In genomic region chr5:124309241-124309977, GRCh38 we compare ENCODE assay signal across 19 cellular contexts.
DNase-seq lines count a peak whose midpoint lies in the region; ATAC-seq and TF ChIP-seq lines count a peak whose summit lies in the region.
"Had no signal": no experiment of that assay in that cellular context is flagged by ENCODE, and none has a peak within 500 bp of the region (broad histone marks: within the 10 kb centered on the region; RNA-seq: fewer than 3 reads in every experiment).

No MANE protein-coding gene starts in this region.

- peaks cover 16% of the 10 kb centered on the region for H3K36me3 Mint-ChIP-seq in GM23338 (ENCODE audit: low read depth)
- H3K36me3 Mint-ChIP-seq in stimulated activated memory B cell treated with anti-CD40 and anti-IgM and Interleukin-4, amounts not matched to agents 10 μg/mL and 1 μg/mL and 100 μg/mL, for 72 hours, result no peaks in the 10 kb centered on the region
- no peaks in the 10 kb centered on the region for H3K36me3 Mint-ChIP-seq in stimulated activated effector memory CD8-positive, alpha-beta T cell treated with anti-CD3 and anti-CD28 coated beads, Interleukin-12 subunit alpha, Interleukin-12 subunit beta, amount 100 ng/mL, for 72 hours
- H3K36me3 Mint-ChIP-seq: CD4-positive, CD25-positive, alpha-beta regulatory T cell; memory B cell had no signal

- H3K4me3 ChIP-seq in GM23338 (no peak overlapping the region), Loucy (ENCODE audit: low read length, poor library complexity, severe bottlenecking) (no peak overlapping the region), iPS-20b (ENCODE audit: low read length) (peak overlapping the region; percentile 25)
- H3K4me3 ChIP-seq: PC-9, right lobe of liver, SJCRH30 had no signal

- no peaks in the 10 kb centered on the region for H3K9me3 ChIP-seq in Loucy (ENCODE audit: insufficient read depth, low read depth, low read length)
- peaks cover 1% of the 10 kb centered on the region for H3K9me3 ChIP-seq in iPS-20b (ENCODE audit: insufficient read depth, low read depth, low read length)
- H3K9me3 ChIP-seq: right lobe of liver, SJCRH30 had no signal

- no peak overlapping the region for H3K27ac Mint-ChIP-seq in GM23338
- no peak overlapping the region for H3K27ac Mint-ChIP-seq in stimulated activated memory B cell treated with anti-CD40 and anti-IgM and Interleukin-4, amounts not matched to agents 10 μg/mL and 1 μg/mL and 100 μg/mL, for 72 hours
- H3K27ac Mint-ChIP-seq in stimulated activated effector memory CD8-positive, alpha-beta T cell treated with anti-CD3 and anti-CD28 coated beads, Interleukin-12 subunit alpha, Interleukin-12 subunit beta, amount 100 ng/mL, for 72 hours, result no peak overlapping the region
- H3K27ac Mint-ChIP-seq: activated CD4-positive, alpha-beta T cell treated with anti-CD3 and anti-CD28 coated beads for 36 hours; CD4-positive, CD25-positive, alpha-beta regulatory T cell; memory B cell had no signal

- H3K9me2 ChIP-seq in GM23338 (ENCODE audit: insufficient read depth) (peaks cover 9% of the 10 kb centered on the region; the same call in 1 of the 2 replicates), Loucy (replicated peaks; ENCODE audit: low read depth, low read length) (no peaks in the 10 kb centered on the region)

- peaks cover 2% of the 10 kb centered on the region; the same call in 2 of the 3 replicates for H3K9me3 Mint-ChIP-seq in GM23338
- no peaks in the 10 kb centered on the region for H3K9me3 Mint-ChIP-seq in stimulated activated memory B cell treated with anti-CD40 and anti-IgM and Interleukin-4, amounts not matched to agents 10 μg/mL and 1 μg/mL and 100 μg/mL, for 72 hours
- peaks cover 3% of the 10 kb centered on the region for H3K9me3 Mint-ChIP-seq in stimulated activated effector memory CD8-positive, alpha-beta T cell treated with anti-CD3 and anti-CD28 coated beads, Interleukin-12 subunit alpha, Interleukin-12 subunit beta, amount 100 ng/mL, for 72 hours
- H3K9me3 Mint-ChIP-seq: memory B cell had no signal

- DNase-seq in GM23338 (ENCODE audit: low spot score) (peak; percentile 61), retina (peak; percentile 34), SIG-M5 treated with dmso at 0.1 percent for 504 hours (lab: John Stamatoyannopoulos, UW; ENCODE audit: unreplicated experiment) (no peak)
- no peak for DNase-seq in stimulated activated effector memory CD8-positive, alpha-beta T cell treated with anti-CD3 and anti-CD28 coated beads, Interleukin-12 subunit alpha, Interleukin-12 subunit beta, amount 100 ng/mL, for 72 hours (ENCODE audit: low spot score in 2 of 2)
- DNase-seq: activated CD4-positive, alpha-beta T cell treated with anti-CD3 and anti-CD28 coated beads for 36 hours; activated naive CD4-positive, alpha-beta T cell treated with anti-CD3 and anti-CD28 coated beads, Interleukin-2, amount 50 U/mL, for 16 hours; CD4-positive, CD25-positive, alpha-beta regulatory T cell; cortex of kidney; NCI-H1105 treated with DMSO at 0.1 percent for 48 hours; NCI-H2081 treated with DMSO at 0.1 percent for 48 hours; NCI-H446; PC-9; right lobe of liver; stimulated activated CD8-positive, alpha-beta memory T cell treated with anti-CD3 and anti-CD28 coated beads, Interleukin-4, amount 100 ng/mL, for 48 hours had no signal

- no peak for TF ChIP-seq CTCF in GM23338 (conservative IDR thresholded peaks at IDR 0.05; ENCODE audit: low read depth in 2 of 2)
- TF ChIP-seq CTCF in Loucy (conservative IDR thresholded peaks at IDR 0.05; ENCODE audit: low read length), result no peak

- H3F3A ChIP-seq in GM23338 (replicated peaks; ENCODE audit: low read depth) (no peaks in the 10 kb centered on the region), Loucy (ENCODE audit: low read depth) (no peaks in the 10 kb centered on the region)

- H2AFZ ChIP-seq in GM23338, result no peak overlapping the region; the same call in 1 of the 2 replicates
- no peak overlapping the region for H2AFZ ChIP-seq in Loucy (ENCODE audit: low read length)
- H2AFZ ChIP-seq: PC-9 had no signal

- peaks cover 26% of the 10 kb centered on the region for H3K4me1 ChIP-seq in GM23338 (ENCODE audit: insufficient read depth)
- H3K4me1 ChIP-seq in Loucy (ENCODE audit: insufficient read depth, low read length, poor library complexity, severe bottlenecking), result peaks cover 11% of the 10 kb centered on the region
- H3K4me1 ChIP-seq in iPS-20b (ENCODE audit: insufficient read depth, low read length), result peaks cover 35% of the 10 kb centered on the region; the same call in 1 of the 2 replicates
- H3K4me1 ChIP-seq: right lobe of liver had no signal

- ATAC-seq in GM23338, result peak; percentile 96
- ATAC-seq in stimulated activated memory B cell treated with anti-CD40 and anti-IgM and Interleukin-4, amounts not matched to agents 10 μg/mL and 1 μg/mL and 100 μg/mL, for 72 hours, result no peak
- ATAC-seq in stimulated activated effector memory CD8-positive, alpha-beta T cell treated with anti-CD3 and anti-CD28 coated beads, Interleukin-12 subunit alpha, Interleukin-12 subunit beta, amount 100 ng/mL, for 72 hours, result no peak
- ATAC-seq: activated CD4-positive, alpha-beta T cell treated with anti-CD3 and anti-CD28 coated beads for 36 hours; right lobe of liver had no signal

- no peaks in the 10 kb centered on the region for H3K79me2 ChIP-seq in GM23338 (replicated peaks; ENCODE audit: insufficient read depth)
- H3K79me2 ChIP-seq in Loucy (ENCODE audit: insufficient read depth, low read length), result no peaks in the 10 kb centered on the region

- no peak overlapping the region for H3K4me3 Mint-ChIP-seq in GM23338
- H3K4me3 Mint-ChIP-seq in stimulated activated memory B cell treated with anti-CD40 and anti-IgM and Interleukin-4, amounts not matched to agents 10 μg/mL and 1 μg/mL and 100 μg/mL, for 72 hours, result no peak overlapping the region
- H3K4me3 Mint-ChIP-seq in stimulated activated effector memory CD8-positive, alpha-beta T cell treated with anti-CD3 and anti-CD28 coated beads, Interleukin-12 subunit alpha, Interleukin-12 subunit beta, amount 100 ng/mL, for 72 hours, result no peak overlapping the region
- H3K4me3 Mint-ChIP-seq: activated CD4-positive, alpha-beta T cell treated with anti-CD3 and anti-CD28 coated beads for 36 hours; CD4-positive, CD25-positive, alpha-beta regulatory T cell; memory B cell had no signal

- no peak overlapping the region for H3K9ac ChIP-seq in Loucy (ENCODE audit: low read depth, low read length, poor library complexity, severe bottlenecking)
- H3K9ac ChIP-seq in iPS-20b (ENCODE audit: low read depth, low read length), result peak overlapping the region; percentile 62; the same call in 1 of the 2 replicates

- H3K4me1 Mint-ChIP-seq in GM23338, result peaks cover 6% of the 10 kb centered on the region
- H3K4me1 Mint-ChIP-seq in stimulated activated memory B cell treated with anti-CD40 and anti-IgM and Interleukin-4, amounts not matched to agents 10 μg/mL and 1 μg/mL and 100 μg/mL, for 72 hours, result peaks cover 11% of the 10 kb centered on the region
- H3K4me1 Mint-ChIP-seq in stimulated activated effector memory CD8-positive, alpha-beta T cell treated with anti-CD3 and anti-CD28 coated beads, Interleukin-12 subunit alpha, Interleukin-12 subunit beta, amount 100 ng/mL, for 72 hours, result no peaks in the 10 kb centered on the region
- H3K4me1 Mint-ChIP-seq: activated CD4-positive, alpha-beta T cell treated with anti-CD3 and anti-CD28 coated beads for 36 hours; CD4-positive, CD25-positive, alpha-beta regulatory T cell had no signal

- no peaks in the 10 kb centered on the region for H3K27me3 Mint-ChIP-seq in GM23338 (ENCODE audit: insufficient read depth, low read depth, poor library complexity)
- H3K27me3 Mint-ChIP-seq in stimulated activated memory B cell treated with anti-CD40 and anti-IgM and Interleukin-4, amounts not matched to agents 10 μg/mL and 1 μg/mL and 100 μg/mL, for 72 hours, result no peaks in the 10 kb centered on the region
- H3K27me3 Mint-ChIP-seq: activated CD4-positive, alpha-beta T cell treated with anti-CD3 and anti-CD28 coated beads for 36 hours; CD4-positive, CD25-positive, alpha-beta regulatory T cell; memory B cell had no signal

- peak overlapping the region; percentile 93 for H3K27ac ChIP-seq in GM23338 (ENCODE audit: low read depth)
- H3K27ac ChIP-seq in iPS-20b (ENCODE audit: low read length), result peak overlapping the region; percentile 4
- H3K27ac ChIP-seq: PC-9, right lobe of liver, SJCRH30 had no signal

- H3K27me3 ChIP-seq in GM23338 (ENCODE audit: insufficient read depth) (no peaks in the 10 kb centered on the region), Loucy (ENCODE audit: insufficient read depth, low read length, poor library complexity, severe bottlenecking) (no peaks in the 10 kb centered on the region), iPS-20b (ENCODE audit: insufficient read depth, low read length) (no peaks in the 10 kb centered on the region)
- H3K27me3 ChIP-seq: right lobe of liver, SJCRH30 had no signal

- H3K4me2 ChIP-seq in GM23338, result peak overlapping the region; percentile 29
- H3K4me2 ChIP-seq in Loucy (ENCODE audit: low read depth, low read length, poor library complexity, severe bottlenecking), result peak overlapping the region; percentile 44
- H3K4me2 ChIP-seq: PC-9 had no signal

- H4K20me1 ChIP-seq in GM23338 (replicated peaks; ENCODE audit: insufficient read depth), result no peaks in the 10 kb centered on the region
- H4K20me1 ChIP-seq in Loucy (ENCODE audit: insufficient read depth, low read length, poor library complexity, severe bottlenecking), result no peaks in the 10 kb centered on the region

- H3K36me3 ChIP-seq in GM23338 (ENCODE audit: insufficient read depth) (peaks cover 3% of the 10 kb centered on the region; the same call in 1 of the 2 replicates), Loucy (ENCODE audit: insufficient read depth, low read length) (no peaks in the 10 kb centered on the region), iPS-20b (ENCODE audit: insufficient read depth, low read depth, low read length) (no peaks in the 10 kb centered on the region)
- H3K36me3 ChIP-seq: right lobe of liver, SJCRH30 had no signal

Comparison
In these comparisons a context has a peak if more than half of its experiments do, and no peak if none do; other contexts are left out.
1. DNase-seq: peak in GM23338 (single experiment) and retina (single experiment); none in stimulated activated effector memory CD8-positive, alpha-beta T cell treated with anti-CD3 and anti-CD28 coated beads, Interleukin-12 subunit alpha, Interleukin-12 subunit beta, amount 100 ng/mL, for 72 hours (0 of 2) and SIG-M5 treated with dmso at 0.1 percent for 504 hours (single experiment).